In the genomic region with DNA sequence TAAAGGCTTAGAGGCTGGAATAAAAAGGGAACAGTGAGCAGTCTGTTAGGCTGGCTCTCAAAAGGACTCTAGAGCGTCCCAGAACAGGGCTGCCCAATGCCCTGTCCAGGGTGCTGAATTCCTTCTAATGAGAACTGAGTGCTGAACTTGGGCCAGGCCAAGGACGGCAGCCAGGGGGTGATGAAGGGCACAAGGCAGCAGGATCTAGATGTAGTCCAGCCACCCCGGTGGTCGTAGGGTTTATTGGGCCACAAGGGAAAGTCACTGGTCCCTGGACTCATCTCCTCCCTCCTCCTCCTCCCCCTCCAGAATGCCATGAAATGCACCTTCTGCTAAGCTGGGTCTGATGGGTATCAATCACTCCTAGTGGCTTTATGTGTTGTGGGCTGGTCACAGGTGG, we compare ENCODE assay signal across 8 cellular contexts. TPM values are rescaled to one million over a fixed set of nuclear protein-coding genes. Genes with fewer than 3 reads are reported as not detected.
DNase-seq lines count a peak whose midpoint lies in the region; ATAC-seq, FAIRE-seq and TF ChIP-seq lines count a peak whose summit lies in the region.

No MANE protein-coding gene starts in this region.

- no peaks in the 10 kb centered on the region for H3K36me3 ChIP-seq in HepG2 (replicated peaks in 1 of 2; ENCODE audit: control insufficient read depth in 1 of 2, insufficient read depth in 2 of 2, low read length in 2 of 2)
- peaks cover 0 to 15% (median 3%) of the 10 kb centered on the region in 4 donors for H3K36me3 ChIP-seq in stomach

- intact Hi-C loops in HepG2 (cut with micrococcal nuclease; ENCODE audit: unreplicated experiment) (no loop called here), stomach (cut with DNase I; ENCODE audit: low total_unique reads) (no loop called here)

- TF ChIP-seq POLR2A in HepG2 (IDR thresholded peaks at IDR 0.05; ENCODE audit: insufficient read depth in 1 of 2, low read depth in 2 of 2, low read length in 2 of 2) (no peak), stomach (IDR thresholded peaks at IDR 0.05) (no peak)

- no peak overlapping the region for H3K27ac ChIP-seq in HepG2 (ENCODE audit: extremely low read length, insufficient read depth, low read length)
- no peak overlapping the region for H3K27ac ChIP-seq in stomach

- no peak overlapping the region for H3K9ac ChIP-seq in HepG2 (ENCODE audit: insufficient read depth, low read depth, low read length)

- peak; percentile 47 for FAIRE-seq in HepG2 (lab: Jason Lieb, UNC)

- CTCF ChIA-PET in HepG2 (lab: Yijun Ruan, JAX; ENCODE audit: low intra/inter-chr PET ratio, low total read pairs): no interaction called here

- TF ChIP-seq RAD21 in HepG2 (CRISPR knock-in tag; IDR thresholded peaks at IDR 0.05): 0 out of 2 replicates have a peak, but pooled peaks have one; percentile 20

- POLR2A ChIA-PET in HepG2 (lab: Yijun Ruan, JAX): no interaction called here

- no peaks in the 10 kb centered on the region for H3K27me3 ChIP-seq in HepG2 (ENCODE audit: control insufficient read depth in 1 of 2, insufficient read depth in 2 of 2, low read length in 2 of 2)
- no peaks in the 10 kb centered on the region for H3K27me3 ChIP-seq in stomach

- H3K79me2 ChIP-seq in HepG2 (ENCODE audit: insufficient read depth, low read length): no peaks in the 10 kb centered on the region

- in situ Hi-C loops in HepG2 (cut with HindIII; ENCODE audit: extremely low pct_ligation_motif_present, low pct_unique_long_range_greater_than_20kb): no loop called here

- 17% methylated on average over 1 of the region's 4 CpGs for WGBS in HepG2 (ENCODE audit: low lambda C conversion rate)
- 0 to 8% (median 8%) methylated on average over 4 of the region's 4 CpGs for WGBS in stomach, 5 donors

- TF ChIP-seq EP300 in HepG2 (IDR thresholded peaks at IDR 0.05; ENCODE audit: low read depth in 2 of 2, low read length in 2 of 2): no peak
- no peak for TF ChIP-seq EP300 in HepG2 (CRISPR knock-in tag; IDR thresholded peaks at IDR 0.05; ENCODE audit: borderline replicate concordance)
- TF ChIP-seq EP300 in stomach (IDR thresholded peaks at IDR 0.05): no peak

- ATAC-seq in HepG2 (peak; percentile 88), GM21381 (IDR thresholded peaks at IDR 0.05; ENCODE audit: unreplicated experiment) (no peak)

- H3K9me3 ChIP-seq in HepG2 (ENCODE audit: low read length) (no peaks in the 10 kb centered on the region), stomach (no peaks in the 10 kb centered on the region)

- no peaks in the 10 kb centered on the region for H3K4me1 ChIP-seq in HepG2 (ENCODE audit: insufficient read depth, low read length)
- H3K4me1 ChIP-seq in stomach: no peaks in the 10 kb centered on the region

- no TSS peak for BruUV-seq in HepG2 (replicated peaks; lab: Mats Ljungman, UMichigan)

- H2AFZ ChIP-seq in HepG2 (ENCODE audit: low read length): no peak overlapping the region

- TF ChIP-seq CTCF in AG09319 (IDR thresholded peaks at IDR 0.05; ENCODE audit: low read depth, low read length) (peak; percentile 46), HepG2 (CRISPR knock-in tag; IDR thresholded peaks at IDR 0.05) (peak; percentile 61), stomach (IDR thresholded peaks at IDR 0.05) (no peak)

- H4K20me1 ChIP-seq in HepG2 (ENCODE audit: insufficient read depth, low read length): no peaks in the 10 kb centered on the region

- H3K4me3 ChIP-seq in HepG2 (replicated peaks in 1 of 3; ENCODE audit: insufficient read depth in 1 of 3, low read depth in 2 of 3, low read length in 3 of 3) (no peak overlapping the region), stomach (no peak overlapping the region)

- no peak overlapping the region for H3K4me2 ChIP-seq in HepG2 (ENCODE audit: low read depth, low read length)

- DNase-seq in AG09319 (ENCODE audit: extremely low read depth, low read depth) (peak; percentile 28), HPDE6-E6E7 (ENCODE audit: extremely low spot score) (peak; percentile 36), T1000 (lab: John Stamatoyannopoulos, UW) (peak; percentile 42), HepG2 (ENCODE audit: low spot score) (peak; percentile 73), stomach (peak; percentile 44), DMS153 treated with DMSO at 0.1 percent for 48 hours (lab: John Stamatoyannopoulos, UW; ENCODE audit: unreplicated experiment) (no peak)
- DNase-seq in central memory CD4-positive, alpha-beta T cell: peak; percentile 28

RNA-seq across cellular contexts. Expression of a gene that starts 19.2 kb away (rescaled TPM):
- total RNA-seq in HepG2 (2016; rRNA removed; fragmentation: Illumina TruSeq; extraction: Trizol): 2.5 and 2.6 TPM in 2 replicates
- 0.44 and 0.51 TPM in 2 replicates for total RNA-seq in HepG2 (2016; cell fraction: cytosol; rRNA removed; fragmentation: Illumina TruSeq; extraction: Trizol; ENCODE audit: low read depth)
- 2.1 and 2.5 TPM in 2 replicates for total RNA-seq in HepG2 (2016; cell fraction: insoluble cytoplasmic fraction; rRNA removed; fragmentation: Illumina TruSeq; extraction: Trizol)
- total RNA-seq in HepG2 (2016; cell fraction: membrane; rRNA removed; fragmentation: Illumina TruSeq; extraction: Trizol): 2.4 TPM in 2 replicates
- 5.7 and 7.1 TPM in 2 replicates for total RNA-seq in HepG2 (2016; cell fraction: nucleus; rRNA removed; fragmentation: Illumina TruSeq; extraction: Trizol)
- 4.8 and 6.7 TPM in 2 replicates for polyA plus RNA-seq in HepG2 (2011; rRNA removed)
- polyA plus RNA-seq in HepG2 (2011; cell fraction: cytosol; rRNA removed): 4.4 and 4.7 TPM in 2 replicates
- 7.5 and 8.6 TPM in 2 replicates for polyA plus RNA-seq in HepG2 (2011; cell fraction: nucleus; rRNA removed)
- 13.2 and 13.3 TPM in 2 replicates for polyA plus RNA-seq in HepG2 (2012)
- 0.61 and 0.71 TPM in 2 replicates for polyA plus RNA-seq in HepG2 (2016; cell fraction: cytosol; fragmentation: Illumina TruSeq; extraction: Trizol; ENCODE audit: low read depth)
- 3.2 and 4.5 TPM in 2 replicates for polyA plus RNA-seq in HepG2 (2016; cell fraction: insoluble cytoplasmic fraction; fragmentation: Illumina TruSeq; extraction: Trizol; ENCODE audit: low read depth)
- polyA plus RNA-seq in HepG2 (2016; cell fraction: membrane; fragmentation: Illumina TruSeq; extraction: Trizol; ENCODE audit: low read depth): 1.6 and 1.8 TPM in 2 replicates
- 13.4 and 14.4 TPM in 2 replicates for polyA plus RNA-seq in HepG2 (2016; cell fraction: nucleus; fragmentation: Illumina TruSeq; extraction: Trizol; ENCODE audit: insufficient read depth, low read depth)
- polyA minus RNA-seq in HepG2 (2011; rRNA and poly(A)+ RNA removed; ENCODE audit: low replicate concordance): 2.5 and 11.6 TPM in 2 replicates
- 6.9 and 7.3 TPM in 2 replicates for polyA minus RNA-seq in HepG2 (2011; cell fraction: cytosol; rRNA and poly(A)+ RNA removed)
- 2.4 and 3.4 TPM in 2 replicates for polyA minus RNA-seq in HepG2 (2011; cell fraction: nucleus; rRNA and poly(A)+ RNA removed)
- total RNA-seq in stomach: 10 to 100 TPM in 2 of 5 donors, 1 to 10 TPM in 3; 1.2 to 19.6 (median 4.1) TPM
- polyA plus RNA-seq in stomach: 1 to 10 TPM in 2 of 3 donors, under 1 TPM in 1; 0.46 to 2.4 (median 2.2) TPM

RNA-seq across cellular contexts. Expression of a gene that starts 30.6 kb away (rescaled TPM):
- total RNA-seq in HepG2 (2016; rRNA removed; fragmentation: Illumina TruSeq; extraction: Trizol) (8.0 and 8.8 TPM in 2 replicates), stomach (10 to 100 TPM in 4 of 5 donors, under 1 TPM in 1; 0.58 to 33.0 (median 11.2) TPM)
- total RNA-seq in HepG2 (2016; cell fraction: cytosol; rRNA removed; fragmentation: Illumina TruSeq; extraction: Trizol; ENCODE audit: low read depth): 8.4 and 10.6 TPM in 2 replicates
- total RNA-seq in HepG2 (2016; cell fraction: insoluble cytoplasmic fraction; rRNA removed; fragmentation: Illumina TruSeq; extraction: Trizol): 7.8 and 8.3 TPM in 2 replicates
- total RNA-seq in HepG2 (2016; cell fraction: membrane; rRNA removed; fragmentation: Illumina TruSeq; extraction: Trizol): 15.9 and 18.1 TPM in 2 replicates
- 3.2 and 3.8 TPM in 2 replicates for total RNA-seq in HepG2 (2016; cell fraction: nucleus; rRNA removed; fragmentation: Illumina TruSeq; extraction: Trizol)
- polyA plus RNA-seq in HepG2 (2011; rRNA removed) (9.0 and 10.7 TPM in 2 replicates), stomach (10 to 100 TPM; 15.9 to 22.5 (median 21.4) TPM)
- 11.6 and 14.0 TPM in 2 replicates for polyA plus RNA-seq in HepG2 (2011; cell fraction: cytosol; rRNA removed)
- 6.6 and 8.0 TPM in 2 replicates for polyA plus RNA-seq in HepG2 (2011; cell fraction: nucleus; rRNA removed)
- polyA plus RNA-seq in HepG2 (2012): 4.6 and 5.9 TPM in 2 replicates
- polyA plus RNA-seq in HepG2 (2016; cell fraction: cytosol; fragmentation: Illumina TruSeq; extraction: Trizol; ENCODE audit: low read depth): 10.5 and 11.9 TPM in 2 replicates
- 7.7 and 9.2 TPM in 2 replicates for polyA plus RNA-seq in HepG2 (2016; cell fraction: insoluble cytoplasmic fraction; fragmentation: Illumina TruSeq; extraction: Trizol; ENCODE audit: low read depth)
- 13.7 and 14.4 TPM in 2 replicates for polyA plus RNA-seq in HepG2 (2016; cell fraction: membrane; fragmentation: Illumina TruSeq; extraction: Trizol; ENCODE audit: low read depth)
- 5.5 and 8.1 TPM in 2 replicates for polyA plus RNA-seq in HepG2 (2016; cell fraction: nucleus; fragmentation: Illumina TruSeq; extraction: Trizol; ENCODE audit: insufficient read depth, low read depth)
- polyA minus RNA-seq in HepG2 (2011; rRNA and poly(A)+ RNA removed; ENCODE audit: low replicate concordance): 6.9 and 10.7 TPM in 2 replicates
- 1.5 and 2.4 TPM in 2 replicates for polyA minus RNA-seq in HepG2 (2011; cell fraction: cytosol; rRNA and poly(A)+ RNA removed)
- 1.0 and 1.5 TPM in 2 replicates for polyA minus RNA-seq in HepG2 (2011; cell fraction: nucleus; rRNA and poly(A)+ RNA removed)

RNA-seq across cellular contexts. Expression of a gene that starts 47.4 kb away (rescaled TPM):
- total RNA-seq in HepG2 (2016; rRNA removed; fragmentation: Illumina TruSeq; extraction: Trizol): 4.7 and 6.5 TPM in 2 replicates
- 0.51 and 0.79 TPM in 2 replicates for total RNA-seq in HepG2 (2016; cell fraction: cytosol; rRNA removed; fragmentation: Illumina TruSeq; extraction: Trizol; ENCODE audit: low read depth)
- total RNA-seq in HepG2 (2016; cell fraction: insoluble cytoplasmic fraction; rRNA removed; fragmentation: Illumina TruSeq; extraction: Trizol): 4.0 and 6.6 TPM in 2 replicates
- 2.0 TPM in 2 replicates for total RNA-seq in HepG2 (2016; cell fraction: membrane; rRNA removed; fragmentation: Illumina TruSeq; extraction: Trizol)
- total RNA-seq in HepG2 (2016; cell fraction: nucleus; rRNA removed; fragmentation: Illumina TruSeq; extraction: Trizol): 7.6 and 8.9 TPM in 2 replicates
- 1.7 and 2.6 TPM in 2 replicates for polyA plus RNA-seq in HepG2 (2011; rRNA removed)
- polyA plus RNA-seq in HepG2 (2011; cell fraction: cytosol; rRNA removed): 1.2 and 1.3 TPM in 2 replicates
- 13.0 and 15.1 TPM in 2 replicates for polyA plus RNA-seq in HepG2 (2011; cell fraction: nucleus; rRNA removed)
- 4.0 and 5.0 TPM in 2 replicates for polyA plus RNA-seq in HepG2 (2012)
- polyA plus RNA-seq in HepG2 (2016; cell fraction: cytosol; fragmentation: Illumina TruSeq; extraction: Trizol; ENCODE audit: low read depth): 0.35 and 0.47 TPM in 2 replicates
- 3.9 and 4.7 TPM in 2 replicates for polyA plus RNA-seq in HepG2 (2016; cell fraction: insoluble cytoplasmic fraction; fragmentation: Illumina TruSeq; extraction: Trizol; ENCODE audit: low read depth)
- 0.98 and 1.0 TPM in 2 replicates for polyA plus RNA-seq in HepG2 (2016; cell fraction: membrane; fragmentation: Illumina TruSeq; extraction: Trizol; ENCODE audit: low read depth)
- polyA plus RNA-seq in HepG2 (2016; cell fraction: nucleus; fragmentation: Illumina TruSeq; extraction: Trizol; ENCODE audit: insufficient read depth, low read depth): 13.0 and 13.1 TPM in 2 replicates
- polyA minus RNA-seq in HepG2 (2011; rRNA and poly(A)+ RNA removed; ENCODE audit: low replicate concordance): 8.8 and 30.1 TPM in 2 replicates
- polyA minus RNA-seq in HepG2 (2011; cell fraction: cytosol; rRNA and poly(A)+ RNA removed): 5.5 and 5.9 TPM in 2 replicates
- polyA minus RNA-seq in HepG2 (2011; cell fraction: nucleus; rRNA and poly(A)+ RNA removed): 9.9 and 16.2 TPM in 2 replicates
- total RNA-seq in stomach: 10 to 100 TPM; 15.4 to 46.0 (median 32.9) TPM
- polyA plus RNA-seq in stomach: 10 to 100 TPM in 2 of 3 donors, 1 to 10 TPM in 1; 8.9 to 20.3 (median 14.6) TPM

Comparison
In these comparisons a context has a peak if more than half of its experiments do, and no peak if none do; other contexts are left out.
1. CTCF ChIP-seq: peak in AG09319 (single experiment) and HepG2 (single experiment); none in stomach (0 of 7).